1 cellular context compared by ENCODE assay signal in the genomic region with DNA sequence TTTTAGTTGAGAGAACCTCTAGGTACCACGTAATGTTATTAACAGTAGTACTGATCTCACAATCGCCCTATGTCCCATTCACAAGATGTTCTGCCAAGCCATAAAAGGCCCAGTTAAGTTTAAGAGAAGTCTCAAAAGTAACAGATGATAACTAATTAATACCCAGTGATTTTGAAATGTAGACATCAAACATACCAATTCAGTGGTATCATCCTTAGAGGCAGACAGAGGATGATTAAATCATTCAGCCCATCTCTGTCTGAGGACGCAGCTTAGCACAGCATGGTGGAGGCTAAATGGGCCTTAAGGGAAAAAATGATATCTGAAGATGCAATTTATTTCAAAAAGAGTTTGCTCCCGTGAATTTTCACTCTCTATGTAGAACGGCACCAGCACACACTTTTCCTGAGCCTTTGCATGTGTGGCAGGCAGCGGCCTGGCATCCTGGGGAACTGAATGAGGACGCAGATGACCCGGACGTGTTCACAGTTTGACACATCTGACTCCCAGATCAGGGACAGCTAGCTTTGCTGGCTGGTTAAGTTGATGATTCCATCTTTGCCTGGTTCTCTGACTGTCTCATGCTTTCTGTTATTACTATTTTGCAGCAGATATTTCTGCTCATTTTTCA.
TF ChIP-seq lines count a peak whose summit lies in the region.

No MANE protein-coding gene starts in this region.

TF ChIP-seq in IMR-90, 13 proteins besides CTCF, POLR2A, EP300 and RAD21 (continued from another document):
- TF ChIP-seq CHD1 (IDR thresholded peaks at IDR 0.05; ENCODE audit: low read depth, low read length), result no peak
- no peak for TF ChIP-seq MXI1 (IDR thresholded peaks at IDR 0.05; ENCODE audit: borderline replicate concordance, low read depth, low read length)
- no peak for TF ChIP-seq BHLHE40 (IDR thresholded peaks at IDR 0.05; ENCODE audit: low read depth, low read length)
- no peak for TF ChIP-seq RCOR1 (IDR thresholded peaks at IDR 0.05; ENCODE audit: insufficient replicate concordance, low read length)
- TF ChIP-seq FOS (IDR thresholded peaks at IDR 0.05; ENCODE audit: low read depth, low read length), result no peak
- no peak for TF ChIP-seq ELK1 (IDR thresholded peaks at IDR 0.05; ENCODE audit: borderline replicate concordance, low read depth, low read length)
- TF ChIP-seq, protein P1, sequence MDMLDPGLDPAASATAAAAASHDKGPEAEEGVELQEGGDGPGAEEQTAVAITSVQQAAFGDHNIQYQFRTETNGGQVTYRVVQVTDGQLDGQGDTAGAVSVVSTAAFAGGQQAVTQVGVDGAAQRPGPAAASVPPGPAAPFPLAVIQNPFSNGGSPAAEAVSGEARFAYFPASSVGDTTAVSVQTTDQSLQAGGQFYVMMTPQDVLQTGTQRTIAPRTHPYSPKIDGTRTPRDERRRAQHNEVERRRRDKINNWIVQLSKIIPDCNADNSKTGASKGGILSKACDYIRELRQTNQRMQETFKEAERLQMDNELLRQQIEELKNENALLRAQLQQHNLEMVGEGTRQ (IDR thresholded peaks at IDR 0.05; ENCODE audit: low read depth, low read length), result no peak
- no peak for TF ChIP-seq NFE2L2 (IDR thresholded peaks at IDR 0.05; ENCODE audit: low read depth, low read length)
- TF ChIP-seq CEBPB (IDR thresholded peaks at IDR 0.05; ENCODE audit: low read depth, low read length), result no peak
- TF ChIP-seq SMC3 (IDR thresholded peaks at IDR 0.05; ENCODE audit: low read depth, low read length), result no peak
- TF ChIP-seq MAZ (IDR thresholded peaks at IDR 0.05; ENCODE audit: borderline replicate concordance, low read depth, low read length), result no peak
- no peak for TF ChIP-seq RFX5 (IDR thresholded peaks at IDR 0.05; ENCODE audit: low read depth, low read length)
